8 cellular contexts compared by ENCODE assay signal in genomic region chr1:13748610-13749505, GRCh38. TPM values are rescaled to one million over a fixed set of nuclear protein-coding genes. Genes with fewer than 3 reads are reported as not detected.
DNase-seq lines count a peak whose midpoint lies in the region; ATAC-seq and TF ChIP-seq lines count a peak whose summit lies in the region.

No MANE protein-coding gene starts in this region.

- no peak for TF ChIP-seq EP300 in ovary (IDR thresholded peaks at IDR 0.05)

- intact Hi-C loops in head of caudate nucleus (cut with DNase I) (loop anchor here (5.0 kb wide), 1 partner anchor 47 kb away; the partner anchor contains the start of gene PRDM2), ovary (cut with DNase I) (loop anchor here in 1 of 4 donors (5.0 kb wide), 1 partner anchor 47 kb away; the partner anchor contains the start of gene PRDM2), thyroid gland (cut with DNase I) (loop anchor here (10.0 kb wide), 1 partner anchor 54 kb away; no protein-coding TSS in a partner anchor)

- peak; percentile 61 for TF ChIP-seq POLR2A in ovary (IDR thresholded peaks at IDR 0.05)
- peak; percentile 87 to 99 for TF ChIP-seq POLR2A in thyroid gland (IDR thresholded peaks at IDR 0.05)

- peaks cover 30% of the 10 kb centered on the region for H3K36me3 Mint-ChIP-seq in activated naive CD8-positive, alpha-beta T cell treated with anti-CD3 and anti-CD28 coated beads for 36 hours

- no peaks in the 10 kb centered on the region for H3K27me3 ChIP-seq in ovary
- H3K27me3 ChIP-seq in thyroid gland: no peaks in the 10 kb centered on the region

- H3K9me3 Mint-ChIP-seq in activated naive CD8-positive, alpha-beta T cell treated with anti-CD3 and anti-CD28 coated beads for 36 hours: no peaks in the 10 kb centered on the region

- peak overlapping the region; percentile 93 for H3K27ac Mint-ChIP-seq in activated naive CD8-positive, alpha-beta T cell treated with anti-CD3 and anti-CD28 coated beads for 36 hours

- peak; percentile 84 for ATAC-seq in HG02642 (IDR thresholded peaks at IDR 0.05; ENCODE audit: poor library complexity, unreplicated experiment)
- peak; percentile 95 for ATAC-seq in SK-N-SH treated with all-trans-retinoic acid at 6 μM for 48 hours

- H3K9me3 ChIP-seq in ovary (no peaks in the 10 kb centered on the region), thyroid gland (no peaks in the 10 kb centered on the region)

- peak overlapping the region; percentile 88 to 90 for H3K27ac ChIP-seq in ovary
- peak overlapping the region; percentile 87 to 95 (median 94) for H3K27ac ChIP-seq in thyroid gland

- H3K36me3 ChIP-seq in ovary (no peaks in the 10 kb centered on the region), thyroid gland (no peaks in the 10 kb centered on the region)

- H3K27me3 Mint-ChIP-seq in activated naive CD8-positive, alpha-beta T cell treated with anti-CD3 and anti-CD28 coated beads for 36 hours: no peaks in the 10 kb centered on the region

- peaks cover 44% of the 10 kb centered on the region for H3K4me1 Mint-ChIP-seq in activated naive CD8-positive, alpha-beta T cell treated with anti-CD3 and anti-CD28 coated beads for 36 hours

- TF ChIP-seq CTCF in GM12865 (IDR thresholded peaks at IDR 0.05; ENCODE audit: insufficient read depth, low read depth, low read length, missing control alignments): no peak
- peak in 1 of 3 donors; percentile 26 for TF ChIP-seq CTCF in ovary (IDR thresholded peaks at IDR 0.05)
- peak in 2 of 6 experiments; percentile 23 to 28 for TF ChIP-seq CTCF in thyroid gland (IDR thresholded peaks at IDR 0.05)

- peak overlapping the region; percentile 84 for H3K4me3 Mint-ChIP-seq in activated naive CD8-positive, alpha-beta T cell treated with anti-CD3 and anti-CD28 coated beads for 36 hours

- DNase-seq in GM12865 (ENCODE audit: low read depth) (peak; percentile 98), NCI-H1092 treated with DMSO at 0.1 percent for 48 hours (lab: John Stamatoyannopoulos, UW) (peak; percentile 98), head of caudate nucleus (peak; percentile 96 to 99 (median 98)), ovary (peak; percentile 97 to 98 (median 97)), thyroid gland (peak; percentile 98)
- DNase-seq in activated naive CD8-positive, alpha-beta T cell treated with anti-CD3 and anti-CD28 coated beads for 36 hours: peak; percentile 96

- H3K4me1 ChIP-seq in ovary (ENCODE audit: insufficient read depth): peaks cover 5% of the 10 kb centered on the region
- H3K4me1 ChIP-seq in thyroid gland: peaks cover 40 to 41% of the 10 kb centered on the region in 2 donors

- WGBS in ovary, 3 donors: 1% methylated on average over 54 to 83 of the region's 83 CpGs
- 3 to 6% methylated on average over 29 to 51 of the region's 83 CpGs for WGBS in thyroid gland, 2 donors

- H3K4me3 ChIP-seq in GM12865 (ENCODE audit: low read depth, low read length): peak overlapping the region; percentile 66
- peak overlapping the region; percentile 71 for H3K4me3 ChIP-seq in ovary
- peak overlapping the region in 2 of 3 donors; percentile 77 to 97 for H3K4me3 ChIP-seq in thyroid gland (replicated peaks in 1 of 3)

TF ChIP-seq in SK-N-SH treated with all-trans-retinoic acid at 6 μM for 48 hours, 23 proteins besides CTCF, POLR2A, EP300 and RAD21:
- TF ChIP-seq OSR1 (CRISPR knock-in tag; IDR thresholded peaks at IDR 0.05) (no peak), CSDC2 (CRISPR knock-in tag; IDR thresholded peaks at IDR 0.05) (peak; percentile 49; the same call in 1 of the 2 replicates)

RNA-seq across cellular contexts. Expression of gene PRDM2, which starts 48.9 kb away (rescaled TPM):
- total RNA-seq in activated naive CD8-positive, alpha-beta T cell treated with anti-CD3 and anti-CD28 coated beads for 36 hours: 10 to 100 TPM; 47.3 to 57.5 TPM
- 10 to 100 TPM; 32.3 to 81.9 (median 72.4) TPM for total RNA-seq in ovary
- polyA plus RNA-seq in ovary: 10 to 100 TPM; 30.0 to 41.4 TPM
- 10 to 100 TPM; 39.5 to 63.9 (median 45.4) TPM for total RNA-seq in thyroid gland

Comparison
In these comparisons a context has a peak if more than half of its experiments do, and no peak if none do; other contexts are left out.
1. Peak in every context shown above with its lines: DNase-seq, ATAC-seq, H3K4me3 ChIP-seq and H3K27ac ChIP-seq.